Comparison of ENCODE assay signal across 24 cellular contexts in genomic region chr5:38948501-38948900, GRCh38.
DNase-seq lines count a peak whose midpoint lies in the region; ATAC-seq, FAIRE-seq and TF ChIP-seq lines count a peak whose summit lies in the region.
"Had no signal": no experiment of that assay in that cellular context is flagged by ENCODE, and none has a peak within 500 bp of the region (broad histone marks: within the 10 kb centered on the region; RNA-seq: fewer than 3 reads in every experiment).

No MANE protein-coding gene starts in this region.

- no peaks in the 10 kb centered on the region for H3K4me1 Mint-ChIP-seq in glutamatergic neuron (ENCODE audit: low read depth, unreplicated experiment)
- no peaks in the 10 kb centered on the region for H3K4me1 Mint-ChIP-seq in naive thymus-derived CD8-positive, alpha-beta T cell
- H3K4me1 Mint-ChIP-seq: brain; CD4-positive, CD25-positive, alpha-beta regulatory T cell; WTC11 had no signal

- H3K9me3 Mint-ChIP-seq in glutamatergic neuron (ENCODE audit: unreplicated experiment) = no peaks in the 10 kb centered on the region
- no peaks in the 10 kb centered on the region for H3K9me3 Mint-ChIP-seq in naive thymus-derived CD8-positive, alpha-beta T cell
- H3K9me3 Mint-ChIP-seq: activated T-helper 2 cell treated with anti-CD3 and anti-CD28 coated beads, Interferon-gamma antibody, Interleukin-2, Interleukin-4, amounts not matched to agents 10 μg/mL and 5 μg/mL and 100 μg/mL, durations not matched to agents 14 hours and 24 hours and 36 hours; brain; CD4-positive, CD25-positive, alpha-beta regulatory T cell; effector memory CD8-positive, alpha-beta T cell; type B pancreatic cell; WTC11 had no signal

- FAIRE-seq in HTR-8/SVneo (lab: Jason Lieb, UNC) = peak; percentile 36
- FAIRE-seq: GM19239 had no signal

- no peak overlapping the region for H3K27ac Mint-ChIP-seq in glutamatergic neuron (ENCODE audit: unreplicated experiment)
- H3K27ac Mint-ChIP-seq in naive thymus-derived CD8-positive, alpha-beta T cell = peak overlapping the region in 1 of 10 donors; percentile 38
- H3K27ac Mint-ChIP-seq: activated naive CD8-positive, alpha-beta T cell; activated T-helper 2 cell treated with anti-CD3 and anti-CD28 coated beads, Interferon-gamma antibody, Interleukin-2, Interleukin-4, amounts not matched to agents 10 μg/mL and 5 μg/mL and 100 μg/mL, durations not matched to agents 14 hours and 24 hours and 36 hours; brain; type B pancreatic cell; WTC11 had no signal

- H3K4me3 Mint-ChIP-seq in glutamatergic neuron (ENCODE audit: unreplicated experiment) = no peak overlapping the region
- H3K4me3 Mint-ChIP-seq in naive thymus-derived CD8-positive, alpha-beta T cell = no peak overlapping the region
- H3K4me3 Mint-ChIP-seq: activated naive CD8-positive, alpha-beta T cell; brain; CD4-positive, CD25-positive, alpha-beta regulatory T cell; effector memory CD8-positive, alpha-beta T cell; type B pancreatic cell; WTC11 had no signal

- peak; percentile 14 for DNase-seq in AG09319 (ENCODE audit: extremely low read depth, low read depth)
- DNase-seq in HTR-8/SVneo (ENCODE audit: insufficient read length, low spot score) = no peak
- DNase-seq in dedifferentiated amniotic fluid mesenchymal stem cell (ENCODE audit: extremely low spot score) = peak; percentile 42
- peak; percentile 41 for DNase-seq in non-pigmented ciliary epithelial cell (ENCODE audit: low read depth)
- no peak for DNase-seq in glutamatergic neuron
- no peak for DNase-seq in activated CD8-positive, alpha-beta memory T cell treated with anti-CD3 and anti-CD28 coated beads, Interleukin-2, amount 50 U/mL, for 4 hours
- DNase-seq in naive thymus-derived CD8-positive, alpha-beta T cell = no peak
- DNase-seq: activated CD4-positive, alpha-beta T cell treated with anti-CD3 and anti-CD28 coated beads, Interleukin-2, amount 50 U/mL, for 4 hours; activated CD8-positive, alpha-beta memory T cell treated with anti-CD3 and anti-CD28 coated beads, Interleukin-2, amount 50 U/mL, for 48 hours; CD4-positive, CD25-positive, alpha-beta regulatory T cell; effector memory CD8-positive, alpha-beta T cell; EL; heart right ventricle; NCI-H1417; NCI-H524; SIG-M5 had no signal

- ATAC-seq in GM18870 (IDR thresholded peaks at IDR 0.05; ENCODE audit: unreplicated experiment) = no peak
- no peak for ATAC-seq in naive thymus-derived CD8-positive, alpha-beta T cell
- ATAC-seq: effector memory CD8-positive, alpha-beta T cell; heart right ventricle; Panc1; WTC11 had no signal

- POLR2A ChIA-PET in naive thymus-derived CD8-positive, alpha-beta T cell (lab: Charles Lee) = no interaction called here

- no peaks in the 10 kb centered on the region for H3K36me3 Mint-ChIP-seq in glutamatergic neuron (ENCODE audit: unreplicated experiment)
- H3K36me3 Mint-ChIP-seq in naive thymus-derived CD8-positive, alpha-beta T cell = peaks cover 9 to 74% (median 35%) of the 10 kb centered on the region in 3 donors

- H3K27me3 Mint-ChIP-seq in glutamatergic neuron (ENCODE audit: unreplicated experiment) = no peaks in the 10 kb centered on the region
- H3K27me3 Mint-ChIP-seq in naive thymus-derived CD8-positive, alpha-beta T cell = no peaks in the 10 kb centered on the region
- H3K27me3 Mint-ChIP-seq: activated naive CD8-positive, alpha-beta T cell; brain; CD4-positive, CD25-positive, alpha-beta regulatory T cell; effector memory CD8-positive, alpha-beta T cell; type B pancreatic cell had no signal

- TF ChIP-seq CTCF in AG09319 (IDR thresholded peaks at IDR 0.05; ENCODE audit: low read depth, low read length) (no peak), glutamatergic neuron (IDR thresholded peaks at IDR 0.05; ENCODE audit: partially characterized antibody, unreplicated experiment) (no peak)

Comparison
In these comparisons a context has a peak if more than half of its experiments do, and no peak if none do; other contexts are left out.
1. DNase-seq: peak in AG09319 (single experiment), dedifferentiated amniotic fluid mesenchymal stem cell (single experiment) and non-pigmented ciliary epithelial cell (single experiment); none in HTR-8/SVneo (single experiment), glutamatergic neuron (single experiment), activated CD8-positive, alpha-beta memory T cell treated with anti-CD3 and anti-CD28 coated beads, Interleukin-2, amount 50 U/mL, for 4 hours (single experiment) and naive thymus-derived CD8-positive, alpha-beta T cell (0 of 10).